ENCODE assay signal across 1 cellular context in genomic region chr2:112345030-112346027, GRCh38.
TF ChIP-seq lines count a peak whose summit lies in the region.

No MANE protein-coding gene starts in this region.

TF ChIP-seq in HepG2, 621 proteins besides CTCF, POLR2A, EP300 and RAD21 (continued from another document and continues in another):
- TF ChIP-seq ARID4A (CRISPR knock-in tag; IDR thresholded peaks at IDR 0.05; ENCODE audit: borderline replicate concordance) (0 out of 2 replicates have a peak, but pooled peaks have one; percentile 39), MTF2 (CRISPR knock-in tag; IDR thresholded peaks at IDR 0.05; ENCODE audit: borderline replicate concordance) (no peak), ARNT2 (CRISPR knock-in tag; IDR thresholded peaks at IDR 0.05; ENCODE audit: low read depth) (no peak), ZFP90 (CRISPR knock-in tag; IDR thresholded peaks at IDR 0.05; ENCODE audit: borderline replicate concordance) (no peak), ZNF318 (CRISPR knock-in tag; IDR thresholded peaks at IDR 0.05) (no peak), ZNF569 (CRISPR knock-in tag; IDR thresholded peaks at IDR 0.05; ENCODE audit: borderline replicate concordance) (no peak), ZNF251 (CRISPR knock-in tag; IDR thresholded peaks at IDR 0.05) (no peak), ZNF180 (CRISPR knock-in tag; IDR thresholded peaks at IDR 0.05; ENCODE audit: borderline replicate concordance, low read depth) (no peak), SMYD3 (CRISPR knock-in tag; IDR thresholded peaks at IDR 0.05) (no peak), EHMT2 (IDR thresholded peaks at IDR 0.05; ENCODE audit: borderline replicate concordance, low read depth, low read length) (no peak), ZNF652 (CRISPR knock-in tag; IDR thresholded peaks at IDR 0.05; ENCODE audit: borderline replicate concordance, low read depth) (no peak), ISX (CRISPR knock-in tag; conservative IDR thresholded peaks at IDR 0.05) (no peak), PHF8 (CRISPR knock-in tag; IDR thresholded peaks at IDR 0.05) (0 out of 2 replicates have a peak, but pooled peaks have one; percentile 19), PTBP1 (IDR thresholded peaks at IDR 0.05; ENCODE audit: low read depth, low read length, poor library complexity, severe bottlenecking) (no peak), CHD4 (IDR thresholded peaks at IDR 0.05; ENCODE audit: borderline replicate concordance, low read length) (no peak), ZNF576 (CRISPR knock-in tag; IDR thresholded peaks at IDR 0.05) (0 out of 2 replicates have a peak, but pooled peaks have one; percentile 68), ZNF33B (CRISPR knock-in tag; IDR thresholded peaks at IDR 0.05) (no peak), TEAD3 (CRISPR knock-in tag; optimal IDR thresholded peaks at IDR 0.05; ENCODE audit: borderline replicate concordance) (peak; percentile 32), CEBPG (CRISPR knock-in tag; IDR thresholded peaks at IDR 0.05) (no peak), ZNF460 (CRISPR knock-in tag; IDR thresholded peaks at IDR 0.05; ENCODE audit: borderline replicate concordance) (peak; percentile 89), SP1 (IDR thresholded peaks at IDR 0.05) (no peak), SP1 (CRISPR knock-in tag; IDR thresholded peaks at IDR 0.05) (no peak), ZFP41 (CRISPR knock-in tag; IDR thresholded peaks at IDR 0.05; ENCODE audit: borderline replicate concordance) (no peak), ZNF749 (CRISPR knock-in tag; IDR thresholded peaks at IDR 0.05; ENCODE audit: borderline replicate concordance) (no peak), NR2F6 (IDR thresholded peaks at IDR 0.05) (no peak), NR2F6 (CRISPR knock-in tag; IDR thresholded peaks at IDR 0.05) (no peak), ZNF30 (CRISPR knock-in tag; IDR thresholded peaks at IDR 0.05) (no peak), ZNF282 (IDR thresholded peaks at IDR 0.05; ENCODE audit: partially characterized antibody) (no peak), GLI4 (CRISPR knock-in tag; IDR thresholded peaks at IDR 0.05; ENCODE audit: borderline replicate concordance) (no peak), ZNF441 (CRISPR knock-in tag; IDR thresholded peaks at IDR 0.05; ENCODE audit: borderline replicate concordance) (peak; percentile 82; the same call in 1 of the 2 replicates), ZNF670 (CRISPR knock-in tag; IDR thresholded peaks at IDR 0.05; ENCODE audit: borderline replicate concordance) (no peak), ZNF775 (CRISPR knock-in tag; IDR thresholded peaks at IDR 0.05; ENCODE audit: borderline replicate concordance) (no peak), RFXAP (CRISPR knock-in tag; IDR thresholded peaks at IDR 0.05; ENCODE audit: borderline replicate concordance) (no peak), SOX5 (CRISPR knock-in tag; IDR thresholded peaks at IDR 0.05; ENCODE audit: borderline replicate concordance) (no peak)
- TF ChIP-seq, protein P1, sequence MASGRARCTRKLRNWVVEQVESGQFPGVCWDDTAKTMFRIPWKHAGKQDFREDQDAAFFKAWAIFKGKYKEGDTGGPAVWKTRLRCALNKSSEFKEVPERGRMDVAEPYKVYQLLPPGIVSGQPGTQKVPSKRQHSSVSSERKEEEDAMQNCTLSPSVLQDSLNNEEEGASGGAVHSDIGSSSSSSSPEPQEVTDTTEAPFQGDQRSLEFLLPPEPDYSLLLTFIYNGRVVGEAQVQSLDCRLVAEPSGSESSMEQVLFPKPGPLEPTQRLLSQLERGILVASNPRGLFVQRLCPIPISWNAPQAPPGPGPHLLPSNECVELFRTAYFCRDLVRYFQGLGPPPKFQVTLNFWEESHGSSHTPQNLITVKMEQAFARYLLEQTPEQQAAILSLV (CRISPR knock-in tag; IDR thresholded peaks at IDR 0.05; ENCODE audit: borderline replicate concordance), result peak; percentile 18; the same call in 1 of the 2 replicates
- TF ChIP-seq, protein P2, sequence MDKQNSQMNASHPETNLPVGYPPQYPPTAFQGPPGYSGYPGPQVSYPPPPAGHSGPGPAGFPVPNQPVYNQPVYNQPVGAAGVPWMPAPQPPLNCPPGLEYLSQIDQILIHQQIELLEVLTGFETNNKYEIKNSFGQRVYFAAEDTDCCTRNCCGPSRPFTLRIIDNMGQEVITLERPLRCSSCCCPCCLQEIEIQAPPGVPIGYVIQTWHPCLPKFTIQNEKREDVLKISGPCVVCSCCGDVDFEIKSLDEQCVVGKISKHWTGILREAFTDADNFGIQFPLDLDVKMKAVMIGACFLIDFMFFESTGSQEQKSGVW (CRISPR knock-in tag; IDR thresholded peaks at IDR 0.05; ENCODE audit: borderline replicate concordance), result no peak
- TF ChIP-seq, protein P3, sequence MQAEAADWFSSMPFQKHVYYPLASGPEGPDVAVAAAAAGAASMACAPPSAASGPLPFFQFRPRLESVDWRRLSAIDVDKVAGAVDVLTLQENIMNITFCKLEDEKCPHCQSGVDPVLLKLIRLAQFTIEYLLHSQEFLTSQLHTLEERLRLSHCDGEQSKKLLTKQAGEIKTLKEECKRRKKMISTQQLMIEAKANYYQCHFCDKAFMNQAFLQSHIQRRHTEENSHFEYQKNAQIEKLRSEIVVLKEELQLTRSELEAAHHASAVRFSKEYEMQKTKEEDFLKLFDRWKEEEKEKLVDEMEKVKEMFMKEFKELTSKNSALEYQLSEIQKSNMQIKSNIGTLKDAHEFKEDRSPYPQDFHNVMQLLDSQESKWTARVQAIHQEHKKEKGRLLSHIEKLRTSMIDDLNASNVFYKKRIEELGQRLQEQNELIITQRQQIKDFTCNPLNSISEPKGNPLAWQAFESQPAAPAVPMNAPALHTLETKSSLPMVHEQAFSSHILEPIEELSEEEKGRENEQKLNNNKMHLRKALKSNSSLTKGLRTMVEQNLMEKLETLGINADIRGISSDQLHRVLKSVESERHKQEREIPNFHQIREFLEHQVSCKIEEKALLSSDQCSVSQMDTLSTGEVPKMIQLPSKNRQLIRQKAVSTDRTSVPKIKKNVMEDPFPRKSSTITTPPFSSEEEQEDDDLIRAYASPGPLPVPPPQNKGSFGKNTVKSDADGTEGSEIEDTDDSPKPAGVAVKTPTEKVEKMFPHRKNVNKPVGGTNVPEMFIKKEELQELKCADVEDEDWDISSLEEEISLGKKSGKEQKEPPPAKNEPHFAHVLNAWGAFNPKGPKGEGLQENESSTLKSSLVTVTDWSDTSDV (CRISPR knock-in tag; IDR thresholded peaks at IDR 0.05), result no peak
- TF ChIP-seq, protein P4, sequence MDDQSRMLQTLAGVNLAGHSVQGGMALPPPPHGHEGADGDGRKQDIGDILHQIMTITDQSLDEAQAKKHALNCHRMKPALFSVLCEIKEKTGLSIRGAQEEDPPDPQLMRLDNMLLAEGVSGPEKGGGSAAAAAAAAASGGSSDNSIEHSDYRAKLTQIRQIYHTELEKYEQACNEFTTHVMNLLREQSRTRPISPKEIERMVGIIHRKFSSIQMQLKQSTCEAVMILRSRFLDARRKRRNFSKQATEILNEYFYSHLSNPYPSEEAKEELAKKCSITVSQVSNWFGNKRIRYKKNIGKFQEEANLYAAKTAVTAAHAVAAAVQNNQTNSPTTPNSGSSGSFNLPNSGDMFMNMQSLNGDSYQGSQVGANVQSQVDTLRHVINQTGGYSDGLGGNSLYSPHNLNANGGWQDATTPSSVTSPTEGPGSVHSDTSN (CRISPR knock-in tag; IDR thresholded peaks at IDR 0.05; ENCODE audit: borderline replicate concordance), result no peak
- TF ChIP-seq, protein P5, sequence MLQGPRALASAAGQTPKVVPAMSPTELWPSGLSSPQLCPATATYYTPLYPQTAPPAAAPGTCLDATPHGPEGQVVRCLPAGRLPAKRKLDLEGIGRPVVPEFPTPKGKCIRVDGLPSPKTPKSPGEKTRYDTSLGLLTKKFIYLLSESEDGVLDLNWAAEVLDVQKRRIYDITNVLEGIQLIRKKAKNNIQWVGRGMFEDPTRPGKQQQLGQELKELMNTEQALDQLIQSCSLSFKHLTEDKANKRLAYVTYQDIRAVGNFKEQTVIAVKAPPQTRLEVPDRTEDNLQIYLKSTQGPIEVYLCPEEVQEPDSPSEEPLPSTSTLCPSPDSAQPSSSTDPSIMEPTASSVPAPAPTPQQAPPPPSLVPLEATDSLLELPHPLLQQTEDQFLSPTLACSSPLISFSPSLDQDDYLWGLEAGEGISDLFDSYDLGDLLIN (CRISPR knock-in tag; IDR thresholded peaks at IDR 0.05; ENCODE audit: borderline replicate concordance), result no peak
